1 cellular context compared by ENCODE assay signal in genomic region chr16:58129097-58129936, GRCh38.
A peak's percentile ranks its signal among the peaks of the same experiment; 100 is the strongest.
TF ChIP-seq lines count a peak whose summit lies in the region.

Gene CFAP20 (minus strand): TSS chr16:58129381. CDS start chr16:58129115, 266 bp downstream.

TF ChIP-seq in HepG2, 621 proteins besides CTCF, POLR2A, EP300 and RAD21 (continued from another document and continues in another):
- TF ChIP-seq ATF5 (CRISPR knock-in tag; IDR thresholded peaks at IDR 0.05; ENCODE audit: low read depth) (peak; percentile 90), MEIS2 (CRISPR knock-in tag; IDR thresholded peaks at IDR 0.05) (peak; percentile 96; the same call in 1 of the 2 replicates), ZNF280B (CRISPR knock-in tag; IDR thresholded peaks at IDR 0.05; ENCODE audit: borderline replicate concordance) (peak; percentile 96; the same call in 1 of the 2 replicates), RARG (CRISPR knock-in tag; IDR thresholded peaks at IDR 0.05; ENCODE audit: low read depth) (no peak), MTF1 (CRISPR knock-in tag; IDR thresholded peaks at IDR 0.05) (no peak), ZHX1 (CRISPR knock-in tag; IDR thresholded peaks at IDR 0.05; ENCODE audit: low read depth) (peak; percentile 95), HNRNPUL1 (IDR thresholded peaks at IDR 0.05; ENCODE audit: low read depth, low read length) (no peak; the same call in 1 of the 2 replicates), JDP2 (CRISPR knock-in tag; IDR thresholded peaks at IDR 0.05; ENCODE audit: borderline replicate concordance) (no peak), CHD2 (IDR thresholded peaks at IDR 0.05; ENCODE audit: low read depth, low read length) (peak; percentile 91), YEATS2 (CRISPR knock-in tag; IDR thresholded peaks at IDR 0.05; ENCODE audit: borderline replicate concordance) (peak; percentile 97), ARNT2 (CRISPR knock-in tag; IDR thresholded peaks at IDR 0.05; ENCODE audit: low read depth) (peak; percentile 97), ZNF432 (CRISPR knock-in tag; IDR thresholded peaks at IDR 0.05; ENCODE audit: borderline replicate concordance) (no peak), ZNF577 (CRISPR knock-in tag; IDR thresholded peaks at IDR 0.05; ENCODE audit: borderline replicate concordance, low read depth) (0 out of 2 replicates have a peak, but pooled peaks have one; percentile 49), MIER3 (CRISPR knock-in tag; IDR thresholded peaks at IDR 0.05; ENCODE audit: borderline replicate concordance) (peak; percentile 90), HOMEZ (CRISPR knock-in tag; IDR thresholded peaks at IDR 0.05; ENCODE audit: low read depth) (peak; percentile 89), NFIC (IDR thresholded peaks at IDR 0.05; ENCODE audit: low read length) (peak; percentile 61; the same call in 1 of the 2 replicates), REPIN1 (CRISPR knock-in tag; IDR thresholded peaks at IDR 0.05; ENCODE audit: borderline replicate concordance, low read depth) (peak; percentile 95), ZFP82 (CRISPR knock-in tag; IDR thresholded peaks at IDR 0.05; ENCODE audit: borderline replicate concordance) (peak; percentile 91; the same call in 1 of the 2 replicates), MAFG (CRISPR knock-in tag; IDR thresholded peaks at IDR 0.05) (no peak), RCOR2 (CRISPR knock-in tag; IDR thresholded peaks at IDR 0.05) (peak; percentile 70; the same call in 1 of the 2 replicates), ZBTB8A (CRISPR knock-in tag; IDR thresholded peaks at IDR 0.05; ENCODE audit: borderline replicate concordance, low read depth) (peak; percentile 91; the same call in 1 of the 2 replicates), SETDB1 (CRISPR knock-in tag; IDR thresholded peaks at IDR 0.05; ENCODE audit: borderline replicate concordance) (no peak), THAP8 (CRISPR knock-in tag; IDR thresholded peaks at IDR 0.05; ENCODE audit: borderline replicate concordance) (peak; percentile 67; the same call in 1 of the 2 replicates), TP53 (CRISPR knock-in tag; conservative IDR thresholded peaks at IDR 0.05) (0 out of 2 replicates have a peak, but pooled peaks have one; percentile 19), ZNF746 (CRISPR knock-in tag; IDR thresholded peaks at IDR 0.05) (no peak; the same call in 1 of the 2 replicates), KAT2B (IDR thresholded peaks at IDR 0.05; ENCODE audit: borderline replicate concordance, low read depth, low read length) (no peak; the same call in 1 of the 2 replicates), ELK4 (CRISPR knock-in tag; IDR thresholded peaks at IDR 0.05; ENCODE audit: borderline replicate concordance) (no peak), ZKSCAN8 (CRISPR knock-in tag; IDR thresholded peaks at IDR 0.05; ENCODE audit: borderline replicate concordance) (peak; percentile 68; the same call in 1 of the 2 replicates), HDAC6 (IDR thresholded peaks at IDR 0.05; ENCODE audit: low read depth, low read length) (no peak), ARID2 (CRISPR knock-in tag; IDR thresholded peaks at IDR 0.05; ENCODE audit: borderline replicate concordance) (peak; percentile 88), ZNF83 (CRISPR knock-in tag; IDR thresholded peaks at IDR 0.05; ENCODE audit: borderline replicate concordance) (no peak), ZBTB42 (CRISPR knock-in tag; IDR thresholded peaks at IDR 0.05) (peak; percentile 76; the same call in 1 of the 2 replicates), NR2F1 (CRISPR knock-in tag; IDR thresholded peaks at IDR 0.05) (no peak), ZFP36L1 (CRISPR knock-in tag; IDR thresholded peaks at IDR 0.05) (peak; percentile 92), ZNF780A (CRISPR knock-in tag; IDR thresholded peaks at IDR 0.05) (peak; percentile 47; the same call in 1 of the 2 replicates), SMAD9 (CRISPR knock-in tag; IDR thresholded peaks at IDR 0.05) (no peak), LBX2 (CRISPR knock-in tag; IDR thresholded peaks at IDR 0.05; ENCODE audit: borderline replicate concordance) (peak; percentile 76; the same call in 1 of the 2 replicates), ZNF12 (CRISPR knock-in tag; IDR thresholded peaks at IDR 0.05) (peak; percentile 61; the same call in 1 of the 2 replicates), TEF (CRISPR knock-in tag; IDR thresholded peaks at IDR 0.05) (0 out of 2 replicates have a peak, but pooled peaks have one; percentile 65), E2F5 (CRISPR knock-in tag; conservative IDR thresholded peaks at IDR 0.05) (peak; percentile 91), ERF (CRISPR knock-in tag; IDR thresholded peaks at IDR 0.05) (peak; percentile 86), ZNF274 (CRISPR knock-in tag; IDR thresholded peaks at IDR 0.05) (peak; percentile 91), SRY (CRISPR knock-in tag; IDR thresholded peaks at IDR 0.05) (peak; percentile 63), MAZ (IDR thresholded peaks at IDR 0.05; ENCODE audit: borderline replicate concordance, low read depth, low read length) (peak; percentile 34; the same call in 1 of the 2 replicates), MAZ (CRISPR knock-in tag; IDR thresholded peaks at IDR 0.05; ENCODE audit: low read depth) (peak; percentile 86), SALL2 (CRISPR knock-in tag; IDR thresholded peaks at IDR 0.05) (peak; percentile 95), RBM22 (optimal IDR thresholded peaks at IDR 0.05; ENCODE audit: low read length) (peak; percentile 86), SMAD3 (CRISPR knock-in tag; IDR thresholded peaks at IDR 0.05) (peak; percentile 73), HDAC1 (CRISPR knock-in tag; IDR thresholded peaks at IDR 0.05) (peak; percentile 99), KDM5A (IDR thresholded peaks at IDR 0.05; ENCODE audit: borderline replicate concordance, low read length) (peak; percentile 80), PHB2 (IDR thresholded peaks at IDR 0.05; ENCODE audit: partially characterized antibody) (no peak), HNF1B (CRISPR knock-in tag; IDR thresholded peaks at IDR 0.05) (peak; percentile 97), HES4 (CRISPR knock-in tag; IDR thresholded peaks at IDR 0.05; ENCODE audit: borderline replicate concordance) (no peak; the same call in 1 of the 2 replicates), ZBTB2 (CRISPR knock-in tag; IDR thresholded peaks at IDR 0.05; ENCODE audit: low read depth) (peak; percentile 82; the same call in 1 of the 2 replicates), ZFYVE20 (CRISPR knock-in tag; IDR thresholded peaks at IDR 0.05; ENCODE audit: borderline replicate concordance, low read depth) (no peak), FOXO1 (CRISPR knock-in tag; IDR thresholded peaks at IDR 0.05) (peak; percentile 7; the same call in 1 of the 2 replicates), NR2F2 (IDR thresholded peaks at IDR 0.05; ENCODE audit: borderline replicate concordance, low read depth) (peak; percentile 76; the same call in 1 of the 2 replicates), FOXM1 (CRISPR knock-in tag; IDR thresholded peaks at IDR 0.05) (no peak), SRSF1 (optimal IDR thresholded peaks at IDR 0.05; ENCODE audit: low read depth, low read length) (peak; percentile 49)
